ENCODE assay signal across 2 cellular contexts in genomic region chr12:9144353-9145106, GRCh38. TPM values are rescaled to one million over a fixed set of nuclear protein-coding genes. Genes with fewer than 3 reads are reported as not detected.
"Had no signal": no experiment of that assay in that cellular context is flagged by ENCODE, and none has a peak within 500 bp of the region (broad histone marks: within the 10 kb centered on the region; RNA-seq: fewer than 3 reads in every experiment).

No MANE protein-coding gene starts in this region.

RNA-seq across cellular contexts. Expression of gene A2M, which starts 28.8 kb away (rescaled TPM):
- total RNA-seq: OCI-LY7, PC-3 had no signal
